In genomic region chr15:31396881-31397560, GRCh38 we compare ENCODE assay signal across 1 cellular context.
A peak's percentile ranks its signal among the peaks of the same experiment; 100 is the strongest.
TF ChIP-seq lines count a peak whose summit lies in the region.

No MANE protein-coding gene starts in this region.

TF ChIP-seq in A549, 52 proteins besides CTCF, POLR2A, EP300 and RAD21 (continued from another document):
- TF ChIP-seq EHF (CRISPR knock-in tag; IDR thresholded peaks at IDR 0.05) (peak; percentile 99), NFE2L2 (conservative IDR thresholded peaks at IDR 0.05; ENCODE audit: low read length) (no peak), BHLHE40 (IDR thresholded peaks at IDR 0.05; ENCODE audit: low read depth, low read length) (no peak), ZNF302 (CRISPR knock-in tag; IDR thresholded peaks at IDR 0.05) (peak; percentile 94), HOXA7 (CRISPR knock-in tag; IDR thresholded peaks at IDR 0.05) (peak; percentile 96)
- TF ChIP-seq, protein P1, sequence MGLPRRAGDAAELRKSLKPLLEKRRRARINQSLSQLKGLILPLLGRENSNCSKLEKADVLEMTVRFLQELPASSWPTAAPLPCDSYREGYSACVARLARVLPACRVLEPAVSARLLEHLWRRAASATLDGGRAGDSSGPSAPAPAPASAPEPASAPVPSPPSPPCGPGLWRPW (IDR thresholded peaks at IDR 0.05): no peak
